In genomic region chr17:57266842-57267241, GRCh38 we compare ENCODE assay signal across 21 cellular contexts. TPM values are rescaled to one million over a fixed set of nuclear protein-coding genes. Genes with fewer than 3 reads are reported as not detected.
DNase-seq lines count a peak whose midpoint lies in the region; TF ChIP-seq lines count a peak whose summit lies in the region.
"Had no signal": no experiment of that assay in that cellular context is flagged by ENCODE, and none has a peak within 500 bp of the region (broad histone marks: within the 10 kb centered on the region; RNA-seq: fewer than 3 reads in every experiment).

No MANE protein-coding gene starts in this region.

- DNase-seq in Caco-2 (no peak), adrenal gland (peak in 6 of 7 donors; percentile 57 to 77 (median 70)), endodermal cell (peak; percentile 33), trophoblast cell (no peak), AG08395 (ENCODE audit: low spot score) (no peak), GM13977 (ENCODE audit: low spot score) (no peak), left ventricle myocardium inferior (no peak)
- DNase-seq: CD8-positive, alpha-beta memory T cell; DMS53; EL; GF-D8; MM.1S; NCI-H1092; NCI-H1436; NCI-H187 treated with DMSO at 0.1 percent for 48 hours; NCI-H2227 treated with DMSO at 0.1 percent for 48 hours; NCI-H510A; NCI-H748 treated with DMSO at 0.1 percent for 48 hours; Peyer's patch had no signal

- no peak overlapping the region for H2BK120ac ChIP-seq in trophoblast cell (ENCODE audit: insufficient read depth, low read length, poor library complexity)

- peaks cover 94% of the 10 kb centered on the region for H3K36me3 Mint-ChIP-seq in Caco-2 (ENCODE audit: insufficient read depth, unreplicated experiment)
- H3K36me3 Mint-ChIP-seq in endodermal cell (ENCODE audit: low read depth), result peaks cover 78% of the 10 kb centered on the region

- no peak overlapping the region for H2BK12ac ChIP-seq in trophoblast cell (ENCODE audit: low read length)

- 42 to 63% (median 54%) methylated on average over 11 to 13 of the region's 13 CpGs for WGBS in adrenal gland, 4 donors
- WGBS in endodermal cell (ENCODE audit: insufficient coverage in 1 of 2, insufficient read length in 1 of 2), 2 experiments, result 93 to 96% methylated on average over 8 to 13 of the region's 13 CpGs
- no CpG with 5 or more reads among the region's 13 CpGs for WGBS in trophoblast cell (ENCODE audit: extremely low coverage, insufficient coverage, insufficient read length)

- H3K9me3 Mint-ChIP-seq in Caco-2 (ENCODE audit: unreplicated experiment) (no peaks in the 10 kb centered on the region), endodermal cell (no peaks in the 10 kb centered on the region)
- H3K9me3 Mint-ChIP-seq: CD8-positive, alpha-beta memory T cell had no signal

- BruUV-seq in Caco-2 (replicated peaks; lab: Mats Ljungman, UMichigan), result no TSS peak

- H3K23ac ChIP-seq in trophoblast cell (ENCODE audit: low read length), result no peak overlapping the region

- CTCF ChIA-PET in Caco-2 (lab: Charles Lee), result interaction anchor here (0.6 kb wide), 1 partner anchor 94 kb away, joined by 5 read pairs; no protein-coding TSS in a partner anchor

- H4K12ac ChIP-seq in trophoblast cell (ENCODE audit: low read depth, low read length), result no peak overlapping the region

- no peak overlapping the region for H3K4me3 Mint-ChIP-seq in Caco-2 (ENCODE audit: unreplicated experiment)
- H3K4me3 Mint-ChIP-seq in endodermal cell, result no peak overlapping the region
- H3K4me3 Mint-ChIP-seq: CD8-positive, alpha-beta memory T cell had no signal

- H3K4me3 ChIP-seq in Caco-2 (ENCODE audit: low read depth, low read length), result no peak overlapping the region
- no peak overlapping the region for H3K4me3 ChIP-seq in adrenal gland
- H3K4me3 ChIP-seq in endodermal cell (ENCODE audit: low read length), result no peak overlapping the region
- H3K4me3 ChIP-seq in trophoblast cell (ENCODE audit: low read depth, low read length), result no peak overlapping the region
- H3K4me3 ChIP-seq in left ventricle myocardium inferior, result no peak overlapping the region
- H3K4me3 ChIP-seq: K562, Peyer's patch had no signal

- H3K36me3 ChIP-seq in Caco-2 (ENCODE audit: control insufficient read depth, insufficient read depth, low read length), result peaks cover 7% of the 10 kb centered on the region
- peaks cover 0 to 44% of the 10 kb centered on the region in 2 donors for H3K36me3 ChIP-seq in adrenal gland (replicated peaks in 1 of 2)
- H3K36me3 ChIP-seq in endodermal cell (ENCODE audit: control insufficient read depth, insufficient read depth, low read length), result peaks cover 72% of the 10 kb centered on the region
- peaks cover 20 to 34% of the 10 kb centered on the region in 2 experiments for H3K36me3 ChIP-seq in trophoblast cell (ENCODE audit: control insufficient read depth in 1 of 2, insufficient read depth in 2 of 2, low read length in 2 of 2)
- peaks cover 59% of the 10 kb centered on the region for H3K36me3 ChIP-seq in left ventricle myocardium inferior

- in situ Hi-C loops in GM13977 (cut with MboI; ENCODE audit: low pct_unique_long_range_greater_than_20kb, low sequenced_read_pairs, unreplicated experiment), result no loop called here

- TF ChIP-seq POLR2A in adrenal gland (IDR thresholded peaks at IDR 0.05), result no peak

- H3K27ac ChIP-seq in adrenal gland, result peak overlapping the region in 3 of 5 donors; percentile 75 to 99 (median 99)
- H3K27ac ChIP-seq in endodermal cell (ENCODE audit: low read depth, low read length), result no peak overlapping the region
- no peak overlapping the region for H3K27ac ChIP-seq in trophoblast cell (ENCODE audit: low read depth, low read length)
- H3K27ac ChIP-seq in left ventricle myocardium inferior (replicated peaks), result no peak overlapping the region
- H3K27ac ChIP-seq: C4-2B, Peyer's patch had no signal

- H3K18ac ChIP-seq in trophoblast cell (ENCODE audit: low read length), result peak overlapping the region; percentile 20

- H3K27me3 ChIP-seq in Caco-2 (replicated peaks; ENCODE audit: control insufficient read depth, insufficient read depth, low read length), result no peaks in the 10 kb centered on the region
- H3K27me3 ChIP-seq in adrenal gland, result no peaks in the 10 kb centered on the region
- no peaks in the 10 kb centered on the region for H3K27me3 ChIP-seq in endodermal cell (ENCODE audit: control insufficient read depth, insufficient read depth, low read length, poor library complexity, severe bottlenecking)
- no peaks in the 10 kb centered on the region for H3K27me3 ChIP-seq in trophoblast cell (ENCODE audit: insufficient read depth, low read length)
- H3K27me3 ChIP-seq in left ventricle myocardium inferior (ENCODE audit: low read depth), result no peaks in the 10 kb centered on the region
- H3K27me3 ChIP-seq: Peyer's patch had no signal

- H2AFZ ChIP-seq in trophoblast cell (ENCODE audit: insufficient read depth, low read length, poor library complexity), result no peak overlapping the region

- H3K4me1 Mint-ChIP-seq in Caco-2 (ENCODE audit: low read depth, unreplicated experiment) (peaks cover 53% of the 10 kb centered on the region), endodermal cell (peaks cover 11% of the 10 kb centered on the region)

- H3K79me1 ChIP-seq in trophoblast cell (ENCODE audit: low read length), result peaks cover 5% of the 10 kb centered on the region

- H4K91ac ChIP-seq in trophoblast cell (ENCODE audit: low read depth, low read length), result no peak overlapping the region

- H3K9ac ChIP-seq in endodermal cell (ENCODE audit: extremely low read depth, low read length, poor library complexity, severe bottlenecking), result no peak overlapping the region
- no peak overlapping the region for H3K9ac ChIP-seq in trophoblast cell (ENCODE audit: low read length)

- no peak overlapping the region for H2BK5ac ChIP-seq in trophoblast cell (ENCODE audit: low read depth, low read length, poor library complexity)

- intact Hi-C loops in Caco-2 (cut with micrococcal nuclease; ENCODE audit: unreplicated experiment), result no loop called here
- intact Hi-C loops in adrenal gland (cut with DNase I), result no loop called here
- intact Hi-C loops in left ventricle myocardium inferior (cut with micrococcal nuclease), result no loop called here

- H3K9me3 ChIP-seq in Caco-2 (no peaks in the 10 kb centered on the region), adrenal gland (replicated peaks in 1 of 3) (no peaks in the 10 kb centered on the region), endodermal cell (ENCODE audit: control insufficient read depth, low read length) (no peaks in the 10 kb centered on the region), trophoblast cell (ENCODE audit: insufficient read depth, low read depth, low read length) (no peaks in the 10 kb centered on the region), left ventricle myocardium inferior (replicated peaks) (no peaks in the 10 kb centered on the region)
- H3K9me3 ChIP-seq: Peyer's patch had no signal

- peak overlapping the region; percentile 21 for H3K4ac ChIP-seq in trophoblast cell (ENCODE audit: low read depth, low read length)

- TF ChIP-seq CTCF in Caco-2 (IDR thresholded peaks at IDR 0.05; ENCODE audit: insufficient read depth in 1 of 2, low read depth in 1 of 2, low read length in 1 of 2, severe bottlenecking in 1 of 2, unreplicated experiment in 1 of 2) (no peak), adrenal gland (IDR thresholded peaks at IDR 0.05) (no peak), endodermal cell (conservative IDR thresholded peaks at IDR 0.05) (no peak), GM13977 (IDR thresholded peaks at IDR 0.05; ENCODE audit: extremely low read depth, insufficient read depth, missing control alignments) (no peak), left ventricle myocardium inferior (IDR thresholded peaks at IDR 0.05; ENCODE audit: borderline replicate concordance) (no peak)

- H4K8ac ChIP-seq in trophoblast cell (ENCODE audit: low read depth, low read length), result no peak overlapping the region

- H3K27me3 Mint-ChIP-seq in Caco-2 (ENCODE audit: insufficient read depth, unreplicated experiment) (no peaks in the 10 kb centered on the region), endodermal cell (ENCODE audit: insufficient read depth) (no peaks in the 10 kb centered on the region)

- no peak overlapping the region for H2AK5ac ChIP-seq in trophoblast cell (ENCODE audit: low read length)

- POLR2A ChIA-PET in Caco-2 (lab: Charles Lee), result no interaction called here

- H3K27ac Mint-ChIP-seq in Caco-2 (ENCODE audit: unreplicated experiment) (peak overlapping the region; percentile 72), endodermal cell (no peak overlapping the region)
- H3K27ac Mint-ChIP-seq: CD8-positive, alpha-beta memory T cell had no signal

- H3K79me2 ChIP-seq in trophoblast cell (ENCODE audit: control insufficient read depth, insufficient read depth, low read length, poor library complexity), result peaks cover 4% of the 10 kb centered on the region

- H3K4me1 ChIP-seq in Caco-2 (peaks cover 50% of the 10 kb centered on the region), adrenal gland (replicated peaks in 1 of 2) (peaks cover 50 to 73% of the 10 kb centered on the region in 2 donors), endodermal cell (ENCODE audit: control insufficient read depth, insufficient read depth, low read length) (no peaks in the 10 kb centered on the region), trophoblast cell (ENCODE audit: control insufficient read depth in 1 of 2, insufficient read depth in 2 of 2, low read length in 2 of 2) (peaks cover 20 to 30% of the 10 kb centered on the region in 2 experiments), left ventricle myocardium inferior (peaks cover 38% of the 10 kb centered on the region)
- H3K4me1 ChIP-seq: Peyer's patch had no signal

- no peak overlapping the region for H3K14ac ChIP-seq in trophoblast cell (ENCODE audit: low read length)

- no peak overlapping the region for H3K4me2 ChIP-seq in trophoblast cell (ENCODE audit: low read length)

RNA-seq across cellular contexts. Expression of gene MSI2, which starts 10.5 kb away (rescaled TPM):
- 174 and 185 TPM in 2 replicates for total RNA-seq in Caco-2 (2022)
- total RNA-seq in adrenal gland, result 100 to 1,000 TPM in 6 of 8 donors, 10 to 100 TPM in 2; 62.6 to 411 (median 170) TPM
- polyA plus RNA-seq in adrenal gland, result 100 to 1,000 TPM in 1 of 3 donors, 10 to 100 TPM in 2; 32.6 to 360 (median 36.7) TPM
- total RNA-seq in endodermal cell, result 100 to 1,000 TPM in 1 of 2 donors, 10 to 100 TPM in 1; 88.3 to 114 TPM
- polyA plus RNA-seq in endodermal cell (2013, experiment 1 of 2), result 70.0 TPM
- 63.0 TPM for polyA plus RNA-seq in endodermal cell (2013, experiment 2 of 2)
- 41.6 and 44.9 TPM in 2 replicates for polyA plus RNA-seq in trophoblast cell (2013)
- total RNA-seq in left ventricle myocardium inferior, result 118 TPM

Comparison
In these comparisons a context has a peak if more than half of its experiments do, and no peak if none do; other contexts are left out.
1. DNase-seq: peak in adrenal gland (6 of 7) and endodermal cell (single experiment); none in Caco-2 (0 of 2), trophoblast cell (0 of 2), AG08395 (single experiment), GM13977 (single experiment) and left ventricle myocardium inferior (single experiment).
2. H3K27ac ChIP-seq: peak in adrenal gland (3 of 5); none in endodermal cell (single experiment), trophoblast cell (single experiment) and left ventricle myocardium inferior (single experiment).